ENCODE assay signal across 1 cellular context in the genomic region with DNA sequence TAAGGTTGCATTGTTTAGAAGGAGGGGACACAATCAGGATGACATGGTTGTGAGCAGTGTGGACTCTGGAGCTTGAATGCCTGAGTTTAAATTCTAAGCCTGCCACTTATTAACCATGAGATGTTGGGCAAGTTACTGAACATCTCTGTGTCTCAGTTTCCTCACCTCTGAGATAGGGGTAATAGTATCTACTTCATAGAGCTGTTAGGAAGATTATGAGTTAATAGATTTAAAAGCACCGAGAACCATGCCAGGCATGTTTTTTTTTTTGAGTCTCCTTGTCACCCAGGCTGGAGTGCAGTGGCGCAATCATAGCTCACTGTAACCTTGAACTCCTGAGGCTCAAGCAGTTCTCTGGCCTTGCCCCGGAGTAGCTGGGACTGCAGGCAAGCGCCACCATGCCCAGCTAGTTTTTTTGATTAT.
TF ChIP-seq lines count a peak whose summit lies in the region.

No MANE protein-coding gene starts in this region.

TF ChIP-seq in HepG2, 621 proteins besides CTCF, POLR2A, EP300 and RAD21 (continued from another document and continues in another):
- TF ChIP-seq ZNF652 (CRISPR knock-in tag; IDR thresholded peaks at IDR 0.05; ENCODE audit: borderline replicate concordance, low read depth) (peak; percentile 65; the same call in 1 of the 2 replicates), ZMYM3 (CRISPR knock-in tag; IDR thresholded peaks at IDR 0.05) (0 out of 2 replicates have a peak, but pooled peaks have one; percentile 11), NFE2 (CRISPR knock-in tag; IDR thresholded peaks at IDR 0.05) (no peak), TARDBP (CRISPR knock-in tag; IDR thresholded peaks at IDR 0.05) (no peak; the same call in none of the 2 replicates), SOX5 (CRISPR knock-in tag; IDR thresholded peaks at IDR 0.05; ENCODE audit: borderline replicate concordance) (0 out of 2 replicates have a peak, but pooled peaks have one; percentile 17), KLF16 (CRISPR knock-in tag; IDR thresholded peaks at IDR 0.05) (no peak), NCOR1 (IDR thresholded peaks at IDR 0.05; ENCODE audit: borderline replicate concordance, low read length) (peak; percentile 83), GATAD2A (CRISPR knock-in tag; IDR thresholded peaks at IDR 0.05) (peak; percentile 79), TAF15 (IDR thresholded peaks at IDR 0.05; ENCODE audit: low read depth, low read length, poor library complexity, severe bottlenecking) (no peak), NR2F6 (IDR thresholded peaks at IDR 0.05) (no peak; the same call in 1 of the 2 replicates), NR2F6 (CRISPR knock-in tag; IDR thresholded peaks at IDR 0.05) (peak; percentile 70), TEAD3 (CRISPR knock-in tag; optimal IDR thresholded peaks at IDR 0.05; ENCODE audit: borderline replicate concordance) (peak; percentile 37), MTA1 (CRISPR knock-in tag; IDR thresholded peaks at IDR 0.05; ENCODE audit: borderline replicate concordance) (0 out of 2 replicates have a peak, but pooled peaks have one; percentile 69), CREM (IDR thresholded peaks at IDR 0.05) (0 out of 2 replicates have a peak, but pooled peaks have one; percentile 13), CREM (CRISPR knock-in tag; IDR thresholded peaks at IDR 0.05) (no peak), SRY (CRISPR knock-in tag; IDR thresholded peaks at IDR 0.05) (peak; percentile 36; the same call in 1 of the 2 replicates), HMG20A (CRISPR knock-in tag; IDR thresholded peaks at IDR 0.05; ENCODE audit: borderline replicate concordance) (peak; percentile 26; the same call in 1 of the 2 replicates), HDAC2 (CRISPR knock-in tag; IDR thresholded peaks at IDR 0.05) (peak; percentile 55; the same call in 1 of the 2 replicates), NR2C2 (CRISPR knock-in tag; IDR thresholded peaks at IDR 0.05; ENCODE audit: borderline replicate concordance) (peak; percentile 61), CEBPG (CRISPR knock-in tag; IDR thresholded peaks at IDR 0.05) (peak; percentile 86), RXRA (CRISPR knock-in tag; IDR thresholded peaks at IDR 0.05) (peak; percentile 50; the same call in 1 of the 2 replicates), RARA (CRISPR knock-in tag; IDR thresholded peaks at IDR 0.05) (peak; percentile 76), ZNF678 (CRISPR knock-in tag; IDR thresholded peaks at IDR 0.05) (no peak), ZNF234 (CRISPR knock-in tag; conservative IDR thresholded peaks at IDR 0.05) (no peak), HNF4A (CRISPR knock-in tag; IDR thresholded peaks at IDR 0.05) (peak; percentile 68), ZBTB38 (CRISPR knock-in tag; IDR thresholded peaks at IDR 0.05) (no peak), NR2F2 (IDR thresholded peaks at IDR 0.05; ENCODE audit: borderline replicate concordance, low read depth) (peak; percentile 51; the same call in 1 of the 2 replicates), MXD1 (CRISPR knock-in tag; IDR thresholded peaks at IDR 0.05) (no peak), ZNF282 (IDR thresholded peaks at IDR 0.05; ENCODE audit: partially characterized antibody) (no peak), FOXA3 (CRISPR knock-in tag; IDR thresholded peaks at IDR 0.05) (peak; percentile 24; the same call in 1 of the 2 replicates), PHF21A (CRISPR knock-in tag; IDR thresholded peaks at IDR 0.05) (peak; percentile 69), ASH2L (IDR thresholded peaks at IDR 0.05; ENCODE audit: insufficient read length, low read depth, low read length) (peak; percentile 56), MIXL1 (CRISPR knock-in tag; IDR thresholded peaks at IDR 0.05) (peak; percentile 39; the same call in 1 of the 2 replicates), PAXIP1 (CRISPR knock-in tag; conservative IDR thresholded peaks at IDR 0.05) (peak; percentile 75), FOXJ3 (CRISPR knock-in tag; IDR thresholded peaks at IDR 0.05; ENCODE audit: borderline replicate concordance) (peak; percentile 29; the same call in 1 of the 2 replicates), TOPORS (CRISPR knock-in tag; IDR thresholded peaks at IDR 0.05) (no peak), ATF7-NPFF (CRISPR knock-in tag; IDR thresholded peaks at IDR 0.05; ENCODE audit: low read depth) (no peak), ZBTB7B (CRISPR knock-in tag; IDR thresholded peaks at IDR 0.05) (0 out of 2 replicates have a peak, but pooled peaks have one; percentile 15), ZNF292 (CRISPR knock-in tag; IDR thresholded peaks at IDR 0.05; ENCODE audit: borderline replicate concordance, low read depth) (peak; percentile 47), TOE1 (CRISPR knock-in tag; IDR thresholded peaks at IDR 0.05) (no peak), SKI (IDR thresholded peaks at IDR 0.05; ENCODE audit: partially characterized antibody) (peak; percentile 46), NCOA2 (CRISPR knock-in tag; IDR thresholded peaks at IDR 0.05) (peak; percentile 58; the same call in 1 of the 2 replicates), ZNF563 (CRISPR knock-in tag; IDR thresholded peaks at IDR 0.05) (no peak), RXRB (CRISPR knock-in tag; IDR thresholded peaks at IDR 0.05; ENCODE audit: borderline replicate concordance) (0 out of 2 replicates have a peak, but pooled peaks have one; percentile 49), ZNF264 (CRISPR knock-in tag; IDR thresholded peaks at IDR 0.05) (0 out of 2 replicates have a peak, but pooled peaks have one; percentile 20), ZNF773 (CRISPR knock-in tag; IDR thresholded peaks at IDR 0.05; ENCODE audit: borderline replicate concordance) (no peak), HOXA3 (CRISPR knock-in tag; IDR thresholded peaks at IDR 0.05) (peak; percentile 32; the same call in 1 of the 2 replicates), TBL1XR1 (IDR thresholded peaks at IDR 0.05; ENCODE audit: borderline replicate concordance, low read length, partially characterized antibody) (no peak), DPF2 (CRISPR knock-in tag; IDR thresholded peaks at IDR 0.05; ENCODE audit: borderline replicate concordance, low read depth) (peak; percentile 57), ZNF772 (CRISPR knock-in tag; IDR thresholded peaks at IDR 0.05) (0 out of 2 replicates have a peak, but pooled peaks have one; percentile 44), PHB2 (IDR thresholded peaks at IDR 0.05; ENCODE audit: partially characterized antibody) (no peak), KLF6 (CRISPR knock-in tag; IDR thresholded peaks at IDR 0.05) (no peak), SOX13 (IDR thresholded peaks at IDR 0.05) (no peak), SOX13 (CRISPR knock-in tag; conservative IDR thresholded peaks at IDR 0.05 in 1 of 2, IDR thresholded peaks at IDR 0.05 in 1 of 2) (0 out of 4 replicates have a peak, but pooled peaks of 1 of the 2 experiments have one; percentile 17), KDM5A (IDR thresholded peaks at IDR 0.05; ENCODE audit: borderline replicate concordance, low read length) (no peak), SALL1 (CRISPR knock-in tag; IDR thresholded peaks at IDR 0.05) (peak; percentile 65)
- TF ChIP-seq, protein P1, sequence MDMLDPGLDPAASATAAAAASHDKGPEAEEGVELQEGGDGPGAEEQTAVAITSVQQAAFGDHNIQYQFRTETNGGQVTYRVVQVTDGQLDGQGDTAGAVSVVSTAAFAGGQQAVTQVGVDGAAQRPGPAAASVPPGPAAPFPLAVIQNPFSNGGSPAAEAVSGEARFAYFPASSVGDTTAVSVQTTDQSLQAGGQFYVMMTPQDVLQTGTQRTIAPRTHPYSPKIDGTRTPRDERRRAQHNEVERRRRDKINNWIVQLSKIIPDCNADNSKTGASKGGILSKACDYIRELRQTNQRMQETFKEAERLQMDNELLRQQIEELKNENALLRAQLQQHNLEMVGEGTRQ (IDR thresholded peaks at IDR 0.05; ENCODE audit: low read depth, low read length), result no peak
- TF ChIP-seq, protein P1 (CRISPR knock-in tag; IDR thresholded peaks at IDR 0.05; ENCODE audit: borderline replicate concordance), result no peak
- TF ChIP-seq, protein P2, sequence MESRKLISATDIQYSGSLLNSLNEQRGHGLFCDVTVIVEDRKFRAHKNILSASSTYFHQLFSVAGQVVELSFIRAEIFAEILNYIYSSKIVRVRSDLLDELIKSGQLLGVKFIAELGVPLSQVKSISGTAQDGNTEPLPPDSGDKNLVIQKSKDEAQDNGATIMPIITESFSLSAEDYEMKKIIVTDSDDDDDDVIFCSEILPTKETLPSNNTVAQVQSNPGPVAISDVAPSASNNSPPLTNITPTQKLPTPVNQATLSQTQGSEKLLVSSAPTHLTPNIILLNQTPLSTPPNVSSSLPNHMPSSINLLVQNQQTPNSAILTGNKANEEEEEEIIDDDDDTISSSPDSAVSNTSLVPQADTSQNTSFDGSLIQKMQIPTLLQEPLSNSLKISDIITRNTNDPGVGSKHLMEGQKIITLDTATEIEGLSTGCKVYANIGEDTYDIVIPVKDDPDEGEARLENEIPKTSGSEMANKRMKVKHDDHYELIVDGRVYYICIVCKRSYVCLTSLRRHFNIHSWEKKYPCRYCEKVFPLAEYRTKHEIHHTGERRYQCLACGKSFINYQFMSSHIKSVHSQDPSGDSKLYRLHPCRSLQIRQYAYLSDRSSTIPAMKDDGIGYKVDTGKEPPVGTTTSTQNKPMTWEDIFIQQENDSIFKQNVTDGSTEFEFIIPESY (CRISPR knock-in tag; IDR thresholded peaks at IDR 0.05), result 0 out of 2 replicates have a peak, but pooled peaks have one; percentile 36
- TF ChIP-seq, protein P3, sequence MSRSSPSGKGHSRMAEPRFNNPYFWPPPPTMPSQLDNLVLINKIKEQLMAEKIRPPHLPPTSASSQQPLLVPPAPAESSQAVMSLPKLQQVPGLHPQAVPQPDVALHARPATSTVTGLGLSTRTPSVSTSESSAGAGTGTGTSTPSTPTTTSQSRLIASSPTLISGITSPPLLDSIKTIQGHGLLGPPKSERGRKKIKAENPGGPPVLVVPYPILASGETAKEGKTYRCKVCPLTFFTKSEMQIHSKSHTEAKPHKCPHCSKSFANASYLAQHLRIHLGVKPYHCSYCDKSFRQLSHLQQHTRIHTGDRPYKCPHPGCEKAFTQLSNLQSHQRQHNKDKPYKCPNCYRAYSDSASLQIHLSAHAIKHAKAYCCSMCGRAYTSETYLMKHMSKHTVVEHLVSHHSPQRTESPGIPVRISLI (CRISPR knock-in tag; IDR thresholded peaks at IDR 0.05; ENCODE audit: borderline replicate concordance), result peak; percentile 94
- TF ChIP-seq, protein P4, sequence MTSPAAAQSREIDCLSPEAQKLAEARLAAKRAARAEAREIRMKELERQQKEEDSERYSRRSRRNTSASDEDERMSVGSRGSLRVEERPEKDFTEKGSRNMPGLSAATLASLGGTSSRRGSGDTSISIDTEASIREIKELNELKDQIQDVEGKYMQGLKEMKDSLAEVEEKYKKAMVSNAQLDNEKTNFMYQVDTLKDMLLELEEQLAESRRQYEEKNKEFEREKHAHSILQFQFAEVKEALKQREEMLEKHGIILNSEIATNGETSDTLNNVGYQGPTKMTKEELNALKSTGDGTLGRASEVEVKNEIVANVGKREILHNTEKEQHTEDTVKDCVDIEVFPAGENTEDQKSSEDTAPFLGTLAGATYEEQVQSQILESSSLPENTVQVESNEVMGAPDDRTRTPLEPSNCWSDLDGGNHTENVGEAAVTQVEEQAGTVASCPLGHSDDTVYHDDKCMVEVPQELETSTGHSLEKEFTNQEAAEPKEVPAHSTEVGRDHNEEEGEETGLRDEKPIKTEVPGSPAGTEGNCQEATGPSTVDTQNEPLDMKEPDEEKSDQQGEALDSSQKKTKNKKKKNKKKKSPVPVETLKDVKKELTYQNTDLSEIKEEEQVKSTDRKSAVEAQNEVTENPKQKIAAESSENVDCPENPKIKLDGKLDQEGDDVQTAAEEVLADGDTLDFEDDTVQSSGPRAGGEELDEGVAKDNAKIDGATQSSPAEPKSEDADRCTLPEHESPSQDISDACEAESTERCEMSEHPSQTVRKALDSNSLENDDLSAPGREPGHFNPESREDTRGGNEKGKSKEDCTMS (CRISPR knock-in tag; conservative IDR thresholded peaks at IDR 0.05), result no peak
- TF ChIP-seq, protein P5, sequence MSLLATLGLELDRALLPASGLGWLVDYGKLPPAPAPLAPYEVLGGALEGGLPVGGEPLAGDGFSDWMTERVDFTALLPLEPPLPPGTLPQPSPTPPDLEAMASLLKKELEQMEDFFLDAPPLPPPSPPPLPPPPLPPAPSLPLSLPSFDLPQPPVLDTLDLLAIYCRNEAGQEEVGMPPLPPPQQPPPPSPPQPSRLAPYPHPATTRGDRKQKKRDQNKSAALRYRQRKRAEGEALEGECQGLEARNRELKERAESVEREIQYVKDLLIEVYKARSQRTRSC (CRISPR knock-in tag; IDR thresholded peaks at IDR 0.05; ENCODE audit: low read depth), result no peak
